In the genomic region with DNA sequence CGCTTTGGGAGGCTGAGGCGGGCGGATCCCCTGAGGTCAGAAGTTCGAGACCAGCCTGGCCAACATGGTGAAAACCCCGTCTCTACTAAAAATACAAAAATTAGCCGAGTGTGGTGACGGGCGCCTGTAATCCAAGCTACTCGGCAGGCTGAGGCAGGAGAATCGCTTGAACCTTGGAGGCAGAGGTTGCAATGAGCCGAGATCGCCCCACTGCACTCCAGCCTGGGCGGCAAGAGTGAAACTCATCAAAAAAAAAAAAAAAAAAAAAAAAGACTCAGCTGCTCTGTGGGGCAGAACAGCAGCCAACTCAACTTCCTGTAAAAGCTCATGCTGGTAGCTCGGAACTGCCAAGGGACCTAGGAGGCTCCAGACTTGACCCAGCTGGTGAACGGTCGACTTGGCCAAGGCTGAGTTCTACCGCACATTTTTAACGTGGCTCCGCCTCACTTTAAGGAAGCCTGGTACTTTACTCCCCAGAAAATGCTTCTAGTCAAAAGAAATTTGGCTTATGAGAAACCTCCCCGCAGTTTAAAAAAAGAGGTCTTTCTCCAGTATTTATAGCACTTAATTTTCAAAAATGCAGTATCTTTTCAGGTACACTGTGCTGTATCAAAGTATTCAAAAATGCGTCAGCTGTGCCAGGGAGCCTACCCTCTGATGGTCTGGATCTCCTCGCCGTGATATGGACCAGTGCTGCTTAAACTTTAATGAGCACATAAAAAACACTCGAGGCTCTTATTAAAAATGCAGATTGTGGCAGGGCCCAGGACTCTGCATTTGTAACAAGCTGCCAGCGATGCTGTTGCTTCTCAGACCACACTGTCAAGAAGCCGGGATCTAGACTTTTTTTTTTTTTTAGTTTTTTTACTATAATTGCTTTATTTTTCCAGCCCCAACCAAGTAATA, we compare ENCODE assay signal across 8 cellular contexts. TPM values are rescaled to one million over a fixed set of nuclear protein-coding genes. Genes with fewer than 3 reads are reported as not detected.
DNase-seq lines count a peak whose midpoint lies in the region; ATAC-seq lines count a peak whose summit lies in the region.

No MANE protein-coding gene starts in this region.

- H3K4me1 ChIP-seq in BLaER1 treated with 17β-estradiol and CSF1 and Interleukin-3, amounts not matched to agents 10 nM and 100 nM, result peaks cover 39 to 52% (median 49%) of the 10 kb centered on the region in 10 experiments
- peaks cover 50% of the 10 kb centered on the region for H3K4me1 ChIP-seq in mononuclear cell (ENCODE audit: insufficient read depth, low read length)

- peak overlapping the region; percentile 85 to 95 (median 89) for H3K4me2 ChIP-seq in BLaER1 treated with 17β-estradiol and CSF1 and Interleukin-3, amounts not matched to agents 10 nM and 100 nM

- peak; percentile 22 for ATAC-seq in GM21447 (IDR thresholded peaks at IDR 0.05; ENCODE audit: unreplicated experiment)
- ATAC-seq in effector memory CD8-positive, alpha-beta T cell (replicated peaks), result peak; percentile 18

- in situ Hi-C loops in SK-MEL-5 (cut with HindIII; ENCODE audit: low pct_unique_long_range_greater_than_20kb, low sequenced_read_pairs), result no loop called here

- H4K20me1 ChIP-seq in BLaER1 treated with 17β-estradiol and CSF1 and Interleukin-3, amounts not matched to agents 10 nM and 100 nM, result peaks cover 24 to 38% (median 34%) of the 10 kb centered on the region in 11 experiments

- H3K27me3 ChIP-seq in BLaER1 treated with 17β-estradiol and CSF1 and Interleukin-3, amounts not matched to agents 10 nM and 100 nM, result no peaks in the 10 kb centered on the region
- no peaks in the 10 kb centered on the region for H3K27me3 ChIP-seq in mononuclear cell (ENCODE audit: insufficient read depth, low read length)

- peak overlapping the region; percentile 90 to 98 (median 96) for H3K27ac ChIP-seq in BLaER1 treated with 17β-estradiol and CSF1 and Interleukin-3, amounts not matched to agents 10 nM and 100 nM

- H3K36me3 Mint-ChIP-seq in effector memory CD8-positive, alpha-beta T cell (ENCODE audit: insufficient read depth), result peaks cover 27% of the 10 kb centered on the region

- H3K9me3 ChIP-seq in BLaER1 treated with 17β-estradiol and CSF1 and Interleukin-3, amounts not matched to agents 10 nM and 100 nM (replicated peaks in 1 of 11), result peaks cover 6 to 11% (median 9%) of the 10 kb centered on the region in 11 experiments; a peak in 17 of 22 replicates
- H3K9me3 ChIP-seq in mononuclear cell (ENCODE audit: low read depth, low read length), result no peaks in the 10 kb centered on the region

- peaks cover 28 to 37% of the 10 kb centered on the region in 2 donors for H3K4me1 Mint-ChIP-seq in effector memory CD8-positive, alpha-beta T cell (ENCODE audit: low read depth in 2 of 2)

- peaks cover 0 to 5% (median 0%) of the 10 kb centered on the region in 11 experiments; a peak in 2 of 22 replicates for H3K36me3 ChIP-seq in BLaER1 treated with 17β-estradiol and CSF1 and Interleukin-3, amounts not matched to agents 10 nM and 100 nM

- DNase-seq in SK-MEL-5 (ENCODE audit: low read depth, low spot score), result peak; percentile 31
- DNase-seq in effector memory CD8-positive, alpha-beta T cell, result no peak
- peak; percentile 64 for DNase-seq in ureter (ENCODE audit: low spot score)
- DNase-seq in foreskin melanocyte, result no peak
- DNase-seq in NCI-H526 (lab: John Stamatoyannopoulos, UW), result no peak

- peak overlapping the region; percentile 93 to 95 for H3K4me3 Mint-ChIP-seq in effector memory CD8-positive, alpha-beta T cell

- no peaks in the 10 kb centered on the region for H3K9me3 Mint-ChIP-seq in effector memory CD8-positive, alpha-beta T cell

- H3K27ac Mint-ChIP-seq in effector memory CD8-positive, alpha-beta T cell, result peak overlapping the region; percentile 83 to 94

- no peaks in the 10 kb centered on the region for H3K27me3 Mint-ChIP-seq in effector memory CD8-positive, alpha-beta T cell

- peak overlapping the region; percentile 82 to 99 (median 95) for H3K9ac ChIP-seq in BLaER1 treated with 17β-estradiol and CSF1 and Interleukin-3, amounts not matched to agents 10 nM and 100 nM

- peak overlapping the region; percentile 78 to 100 (median 95) for H3K4me3 ChIP-seq in BLaER1 treated with 17β-estradiol and CSF1 and Interleukin-3, amounts not matched to agents 10 nM and 100 nM
- peak overlapping the region; percentile 80 for H3K4me3 ChIP-seq in mononuclear cell (ENCODE audit: low read length)

RNA-seq across cellular contexts. Expression of a gene that starts 1.2 kb away (rescaled TPM):
- total RNA-seq in SK-MEL-5 (2014; rRNA removed; shearing (Covaris generic)), result 146 and 160 TPM in 2 replicates
- 140 and 163 TPM in 2 replicates for polyA plus RNA-seq in SK-MEL-5 (2015; cell fraction: cytosol; rRNA removed)
- polyA plus RNA-seq in SK-MEL-5 (2015; cell fraction: nucleus; rRNA removed), result 142 and 192 TPM in 2 replicates
- total RNA-seq in mononuclear cell (56.0 TPM), ureter (90.6 TPM)

RNA-seq across cellular contexts. Expression of a gene that starts 16.2 kb away (rescaled TPM):
- 42.4 and 51.6 TPM in 2 replicates for total RNA-seq in SK-MEL-5 (2014; rRNA removed; shearing (Covaris generic))
- polyA plus RNA-seq in SK-MEL-5 (2015; cell fraction: cytosol; rRNA removed), result 25.4 and 35.8 TPM in 2 replicates
- 67.8 and 72.9 TPM in 2 replicates for polyA plus RNA-seq in SK-MEL-5 (2015; cell fraction: nucleus; rRNA removed)
- 13.2 TPM for total RNA-seq in mononuclear cell
- 56.7 TPM for total RNA-seq in ureter

RNA-seq across cellular contexts. Expression of a gene that starts 16.4 kb away (rescaled TPM):
- total RNA-seq in SK-MEL-5 (2014; rRNA removed; shearing (Covaris generic)), result 21.8 and 30.8 TPM in 2 replicates
- polyA plus RNA-seq in SK-MEL-5 (2015; cell fraction: cytosol; rRNA removed), result 116 and 128 TPM in 2 replicates
- 116 and 134 TPM in 2 replicates for polyA plus RNA-seq in SK-MEL-5 (2015; cell fraction: nucleus; rRNA removed)
- total RNA-seq in mononuclear cell, result 15.3 TPM
- 121 TPM for total RNA-seq in ureter

RNA-seq across cellular contexts. Expression of a gene that starts 29.8 kb away (rescaled TPM):
- not detected in 2 replicates for total RNA-seq in SK-MEL-5 (2014; rRNA removed; shearing (Covaris generic))
- not detected in 2 replicates for polyA plus RNA-seq in SK-MEL-5 (2015; cell fraction: cytosol; rRNA removed)
- not detected in 2 replicates for polyA plus RNA-seq in SK-MEL-5 (2015; cell fraction: nucleus; rRNA removed)
- 0.10 TPM for total RNA-seq in mononuclear cell
- total RNA-seq in ureter, result not detected

RNA-seq across cellular contexts. Expression of a gene that starts 38.1 kb away (rescaled TPM):
- total RNA-seq in SK-MEL-5 (2014; rRNA removed; shearing (Covaris generic)), result not detected in 2 replicates
- polyA plus RNA-seq in SK-MEL-5 (2015; cell fraction: cytosol; rRNA removed), result not detected in 2 replicates
- polyA plus RNA-seq in SK-MEL-5 (2015; cell fraction: nucleus; rRNA removed), result not detected in 2 replicates
- total RNA-seq in mononuclear cell (not detected), ureter (not detected)

Comparison
In these comparisons a context has a peak if more than half of its experiments do, and no peak if none do; other contexts are left out.
1. DNase-seq: peak in SK-MEL-5 (single experiment) and ureter (single experiment); none in effector memory CD8-positive, alpha-beta T cell (0 of 3), foreskin melanocyte (single experiment) and NCI-H526 (0 of 2).